ENCODE assay signal across 8 cellular contexts in the genomic region with DNA sequence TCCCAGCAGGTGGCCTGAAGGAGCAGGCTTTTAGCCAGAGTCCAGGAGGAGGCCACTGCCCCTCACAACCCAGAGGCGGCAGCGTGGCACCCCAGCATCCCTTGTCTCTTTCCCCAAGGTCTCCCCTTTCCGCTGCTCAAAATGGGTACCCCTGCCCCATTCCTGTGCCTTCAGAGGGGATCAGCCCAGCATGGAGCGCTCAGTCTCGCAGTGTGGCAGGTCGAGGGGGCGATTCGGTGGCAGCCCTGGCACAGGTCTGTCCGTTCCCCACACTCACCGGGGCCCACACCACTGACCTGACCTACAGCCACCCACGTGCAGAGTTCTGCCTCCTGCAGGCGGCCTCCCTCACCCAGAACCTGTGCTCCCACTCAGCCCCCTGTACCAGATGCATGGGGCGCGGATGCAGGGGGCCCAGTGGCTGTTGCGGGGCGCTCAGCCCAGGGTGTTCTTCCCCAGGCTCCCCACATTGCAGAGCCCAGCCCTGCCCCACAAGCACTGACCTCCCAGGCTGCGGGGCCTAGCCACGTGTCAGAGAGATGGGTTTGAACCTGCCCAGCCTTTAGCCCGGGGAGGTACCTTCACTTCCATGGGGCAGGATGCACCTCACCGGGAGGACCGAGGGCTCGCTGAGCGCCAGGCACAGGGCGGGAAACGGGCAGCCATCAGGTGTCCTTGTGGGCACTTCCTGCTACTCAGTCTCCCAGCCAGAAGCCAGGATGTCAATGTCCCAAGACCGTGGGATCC. TPM values are rescaled to one million over a fixed set of nuclear protein-coding genes. Genes with fewer than 3 reads are reported as not detected.
DNase-seq lines count a peak whose midpoint lies in the region; ATAC-seq, FAIRE-seq and TF ChIP-seq lines count a peak whose summit lies in the region.

No MANE protein-coding gene starts in this region.

- H3K27ac Mint-ChIP-seq in T-helper 1 cell treated with Interleukin-12 subunit alpha and Interleukin-12 subunit beta and Interleukin-4 antibody, amounts not matched to agents 30 μg/mL and 1 μg/mL, for 36 hours: peak overlapping the region; percentile 97
- peak overlapping the region; percentile 99 for H3K27ac Mint-ChIP-seq in activated naive CD8-positive, alpha-beta T cell treated with anti-CD3 and anti-CD28 coated beads, Interleukin-2, amount 10 ng/mL, durations not matched to agents 7 days and 5 days
- H3K27ac Mint-ChIP-seq in type B pancreatic cell: peak overlapping the region; percentile 92

- no peak overlapping the region for H2AFZ ChIP-seq in keratinocyte (ENCODE audit: control insufficient read depth, low read length)

- no peaks in the 10 kb centered on the region for H3K27me3 Mint-ChIP-seq in T-helper 1 cell treated with Interleukin-12 subunit alpha and Interleukin-12 subunit beta and Interleukin-4 antibody, amounts not matched to agents 30 μg/mL and 1 μg/mL, for 36 hours (ENCODE audit: low read depth)
- H3K27me3 Mint-ChIP-seq in activated naive CD8-positive, alpha-beta T cell treated with anti-CD3 and anti-CD28 coated beads, Interleukin-2, amount 10 ng/mL, durations not matched to agents 7 days and 5 days: no peaks in the 10 kb centered on the region
- H3K27me3 Mint-ChIP-seq in type B pancreatic cell: no peaks in the 10 kb centered on the region

- peak overlapping the region; percentile 48 for H3K9ac ChIP-seq in keratinocyte (ENCODE audit: control insufficient read depth, extremely low read depth, insufficient read depth, low read length)

- FAIRE-seq in keratinocyte (lab: Jason Lieb, UNC): peak; percentile 80

- dilution Hi-C loops in keratinocyte (cut with MboI; ENCODE audit: extremely low pct_ligation_motif_present, low sequenced_read_pairs): no loop called here

- peaks cover 6% of the 10 kb centered on the region for H3K79me2 ChIP-seq in keratinocyte (ENCODE audit: control insufficient read depth, insufficient read depth, low read length)

- H3K36me3 ChIP-seq in keratinocyte (ENCODE audit: control insufficient read depth in 2 of 2, extremely low read depth in 1 of 2, insufficient read depth in 2 of 2, low read length in 2 of 2): peaks cover 19 to 24% of the 10 kb centered on the region in 2 experiments

- POLR2A ChIA-PET in activated naive CD8-positive, alpha-beta T cell treated with anti-CD3 and anti-CD28 coated beads, Interleukin-2, amount 10 ng/mL, durations not matched to agents 7 days and 5 days (lab: Charles Lee): interaction anchor here (1.3 kb wide), 1 partner anchor 41 kb away, joined by 5 read pairs; a partner anchor contains a TSS

- no peaks in the 10 kb centered on the region for H3K27me3 ChIP-seq in keratinocyte (ENCODE audit: control insufficient read depth, extremely low read depth, insufficient read depth, low read length)

- no peaks in the 10 kb centered on the region for H3K9me3 Mint-ChIP-seq in T-helper 1 cell treated with Interleukin-12 subunit alpha and Interleukin-12 subunit beta and Interleukin-4 antibody, amounts not matched to agents 30 μg/mL and 1 μg/mL, for 36 hours
- H3K9me3 Mint-ChIP-seq in activated naive CD8-positive, alpha-beta T cell treated with anti-CD3 and anti-CD28 coated beads, Interleukin-2, amount 10 ng/mL, durations not matched to agents 7 days and 5 days: no peaks in the 10 kb centered on the region
- H3K9me3 Mint-ChIP-seq in type B pancreatic cell: no peaks in the 10 kb centered on the region

- no peak overlapping the region for H3K4me3 ChIP-seq in keratinocyte (ENCODE audit: control insufficient read depth in 2 of 3, extremely low read depth in 1 of 3, insufficient read depth in 2 of 3, low read depth in 1 of 3, low read length in 3 of 3)

- TF ChIP-seq CTCF in keratinocyte (optimal IDR thresholded peaks at IDR 0.05 in 1 of 3, IDR thresholded peaks at IDR 0.05 in 1 of 3, conservative IDR thresholded peaks at IDR 0.05 in 1 of 3; ENCODE audit: extremely low read depth in 1 of 3, insufficient read depth in 2 of 3, low read length in 3 of 3) (peak; percentile 57 to 75 (median 65)), type B pancreatic cell (conservative IDR thresholded peaks at IDR 0.05) (peak; percentile 47)

- H3K4me1 ChIP-seq in keratinocyte (ENCODE audit: control insufficient read depth, extremely low read depth, insufficient read depth, low read length): peaks cover 32% of the 10 kb centered on the region

- H4K20me1 ChIP-seq in keratinocyte (ENCODE audit: control insufficient read depth, extremely low read depth, insufficient read depth, low read length): peaks cover 5% of the 10 kb centered on the region

- no peak for DNase-seq in T-helper 1 cell
- peak; percentile 52 for DNase-seq in activated naive CD8-positive, alpha-beta T cell treated with anti-CD3 and anti-CD28 coated beads, Interleukin-2, amount 10 ng/mL, durations not matched to agents 7 days and 5 days
- no peak for DNase-seq in keratinocyte (ENCODE audit: low read depth, low spot score)
- no peak for DNase-seq in type B pancreatic cell (ENCODE audit: extremely low spot score, unreplicated experiment)
- DNase-seq in NCI-H1417 treated with DMSO at 0.1 percent for 48 hours (lab: John Stamatoyannopoulos, UW): no peak
- DNase-seq in GF-D8 (lab: John Stamatoyannopoulos, UW): no peak
- no peak for DNase-seq in stimulated activated naive CD4-positive, alpha-beta T cell (lab: John Stamatoyannopoulos, UW)

- peak overlapping the region; percentile 25 for H3K4me2 ChIP-seq in keratinocyte (ENCODE audit: control insufficient read depth, extremely low read depth, insufficient read depth, low read depth, low read length)

- H3K4me3 Mint-ChIP-seq in T-helper 1 cell treated with Interleukin-12 subunit alpha and Interleukin-12 subunit beta and Interleukin-4 antibody, amounts not matched to agents 30 μg/mL and 1 μg/mL, for 36 hours: no peak overlapping the region
- peak overlapping the region; percentile 82 for H3K4me3 Mint-ChIP-seq in activated naive CD8-positive, alpha-beta T cell treated with anti-CD3 and anti-CD28 coated beads, Interleukin-2, amount 10 ng/mL, durations not matched to agents 7 days and 5 days
- no peak overlapping the region for H3K4me3 Mint-ChIP-seq in type B pancreatic cell

- peaks cover 33% of the 10 kb centered on the region for H3K4me1 Mint-ChIP-seq in T-helper 1 cell treated with Interleukin-12 subunit alpha and Interleukin-12 subunit beta and Interleukin-4 antibody, amounts not matched to agents 30 μg/mL and 1 μg/mL, for 36 hours (ENCODE audit: low read depth)
- H3K4me1 Mint-ChIP-seq in activated naive CD8-positive, alpha-beta T cell treated with anti-CD3 and anti-CD28 coated beads, Interleukin-2, amount 10 ng/mL, durations not matched to agents 7 days and 5 days: peaks cover 32% of the 10 kb centered on the region
- peaks cover 9% of the 10 kb centered on the region for H3K4me1 Mint-ChIP-seq in type B pancreatic cell (ENCODE audit: unreplicated experiment)

- peak overlapping the region; percentile 44 for H3K27ac ChIP-seq in keratinocyte (ENCODE audit: control insufficient read depth, insufficient read depth, low read length)

- H3K36me3 Mint-ChIP-seq in T-helper 1 cell treated with Interleukin-12 subunit alpha and Interleukin-12 subunit beta and Interleukin-4 antibody, amounts not matched to agents 30 μg/mL and 1 μg/mL, for 36 hours (ENCODE audit: low read depth): peaks cover 19% of the 10 kb centered on the region
- peaks cover 4% of the 10 kb centered on the region for H3K36me3 Mint-ChIP-seq in activated naive CD8-positive, alpha-beta T cell treated with anti-CD3 and anti-CD28 coated beads, Interleukin-2, amount 10 ng/mL, durations not matched to agents 7 days and 5 days
- peaks cover 15% of the 10 kb centered on the region for H3K36me3 Mint-ChIP-seq in type B pancreatic cell

- peaks cover 2% of the 10 kb centered on the region for H3K9me1 ChIP-seq in keratinocyte (ENCODE audit: control insufficient read depth, extremely low read depth, insufficient read depth, low read length)

- no peaks in the 10 kb centered on the region for H3K9me3 ChIP-seq in keratinocyte (ENCODE audit: control insufficient read depth, low read depth, low read length)

- ATAC-seq in activated naive CD8-positive, alpha-beta T cell treated with anti-CD3 and anti-CD28 coated beads, Interleukin-2, amount 10 ng/mL, durations not matched to agents 7 days and 5 days (ENCODE audit: low read depth): no peak

RNA-seq across cellular contexts. Expression of a gene that starts 41.8 kb away (rescaled TPM):
- 10 to 100 TPM; 41.7 to 47.5 TPM for total RNA-seq in activated naive CD8-positive, alpha-beta T cell treated with anti-CD3 and anti-CD28 coated beads, Interleukin-2, amount 10 ng/mL, durations not matched to agents 7 days and 5 days
- polyA plus RNA-seq in keratinocyte: 174 to 385 TPM (median 288 TPM) in 3 replicates
- 397 TPM for polyA plus RNA-seq in keratinocyte (2011; ENCODE audit: low read depth)
- polyA plus RNA-seq in keratinocyte (2011; cell fraction: cytosol; rRNA removed): 437 and 557 TPM in 2 replicates
- 143 and 173 TPM in 2 replicates for polyA plus RNA-seq in keratinocyte (2011; cell fraction: nucleus; rRNA removed)
- polyA plus RNA-seq in keratinocyte (2012; ENCODE audit: low replicate concordance): 470 and 547 TPM in 2 replicates
- 10.6 to 73.1 TPM (median 36.7 TPM) in 3 replicates for polyA minus RNA-seq in keratinocyte
- polyA minus RNA-seq in keratinocyte (2011; cell fraction: cytosol; rRNA and poly(A)+ RNA removed): 69.1 TPM
- polyA minus RNA-seq in keratinocyte (2011; cell fraction: nucleus; rRNA and poly(A)+ RNA removed): 14.5 and 41.5 TPM in 2 replicates
- total RNA-seq in type B pancreatic cell (ENCODE audit: low replicate concordance): 193 and 287 TPM in 2 replicates
